Comparison of ENCODE assay signal across 13 cellular contexts in the genomic region with DNA sequence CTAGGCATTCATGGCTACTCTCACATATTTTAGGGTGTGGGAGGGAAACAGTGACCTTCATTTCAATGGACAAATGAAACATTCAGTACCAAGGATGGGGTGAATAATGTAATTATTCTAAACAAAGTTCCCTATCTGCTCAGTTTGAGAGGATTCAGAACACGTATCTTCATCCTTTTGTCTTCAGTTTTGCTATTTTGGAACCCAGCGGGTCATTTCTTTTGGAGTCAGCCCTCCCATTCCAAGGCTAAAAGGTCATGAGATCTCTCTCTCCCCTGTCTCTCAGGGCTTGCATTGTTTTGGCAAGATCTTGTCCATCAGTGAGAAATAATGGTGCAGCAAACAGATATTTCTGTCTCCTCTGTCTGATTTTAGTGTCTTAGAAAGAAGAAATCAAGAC. TPM values are rescaled to one million over a fixed set of nuclear protein-coding genes. Genes with fewer than 3 reads are reported as not detected.
DNase-seq lines count a peak whose midpoint lies in the region; ATAC-seq and TF ChIP-seq lines count a peak whose summit lies in the region.
"Had no signal": no experiment of that assay in that cellular context is flagged by ENCODE, and none has a peak within 500 bp of the region (broad histone marks: within the 10 kb centered on the region; RNA-seq: fewer than 3 reads in every experiment).

No MANE protein-coding gene starts in this region.

- H3K36me3 ChIP-seq in body of pancreas (replicated peaks in 1 of 2; ENCODE audit: insufficient read depth in 1 of 2, low read depth in 2 of 2) (no peaks in the 10 kb centered on the region), duodenal mucosa (ENCODE audit: control insufficient read depth in 1 of 2, insufficient read depth in 2 of 2, low read length in 2 of 2) (no peaks in the 10 kb centered on the region), brain microvascular endothelial cell (replicated peaks) (no peaks in the 10 kb centered on the region), A673 (ENCODE audit: insufficient read depth, low read length, poor library complexity, severe bottlenecking) (no peaks in the 10 kb centered on the region)

- TF ChIP-seq CTCF in body of pancreas (IDR thresholded peaks at IDR 0.05) (no peak), brain microvascular endothelial cell (IDR thresholded peaks at IDR 0.05; ENCODE audit: low read depth, low read length, missing control alignments) (no peak), A673 (conservative IDR thresholded peaks at IDR 0.05; ENCODE audit: low read depth, low read length) (no peak)

- WGBS in body of pancreas, 2 donors, result 59 to 78% methylated on average over 2 of the region's 2 CpGs

- H3K9ac ChIP-seq in duodenal mucosa (ENCODE audit: low read depth in 1 of 2, low read length in 2 of 2), result peak overlapping the region in 1 of 2 donors; percentile 60

- no peaks in the 10 kb centered on the region for H3K27me3 ChIP-seq in body of pancreas
- no peaks in the 10 kb centered on the region for H3K27me3 ChIP-seq in duodenal mucosa (ENCODE audit: control insufficient read depth in 1 of 2, insufficient read depth in 2 of 2, low read length in 2 of 2)
- peaks cover 2% of the 10 kb centered on the region for H3K27me3 ChIP-seq in brain microvascular endothelial cell (replicated peaks)
- peaks cover 41% of the 10 kb centered on the region for H3K27me3 ChIP-seq in A673 (replicated peaks; ENCODE audit: insufficient read depth, low read depth, low read length, poor library complexity)

- no peak for DNase-seq in body of pancreas
- DNase-seq in midbrain (lab: John Stamatoyannopoulos, UW), result peak; percentile 35
- DNase-seq in brain microvascular endothelial cell, result no peak
- no peak for DNase-seq in A673 (ENCODE audit: low spot score)
- DNase-seq: CD8-positive, alpha-beta T cell; DMS79 treated with DMSO at 0.1 percent for 48 hours; EL; GOT3 had no signal

- CTCF ChIA-PET in A673 (lab: Charles Lee), result no interaction called here

- H3K9me3 ChIP-seq in body of pancreas, result no peaks in the 10 kb centered on the region
- H3K9me3 ChIP-seq in duodenal mucosa (ENCODE audit: control insufficient read depth in 1 of 2, low read length in 2 of 2), result no peaks in the 10 kb centered on the region
- H3K9me3 ChIP-seq in A673 (ENCODE audit: low read depth, low read length, poor library complexity, severe bottlenecking), result no peaks in the 10 kb centered on the region
- H3K9me3 ChIP-seq: A549 had no signal

- in situ Hi-C loops in brain microvascular endothelial cell (cut with HindIII; ENCODE audit: low pct_ligation_motif_present, low sequenced_read_pairs), result no loop called here

- H3K27ac ChIP-seq in body of pancreas, result peak overlapping the region in 3 of 4 donors; percentile 53 to 94 (median 66)
- no peak overlapping the region for H3K27ac ChIP-seq in duodenal mucosa (ENCODE audit: low read depth, low read length)
- peak overlapping the region; percentile 58 for H3K27ac ChIP-seq in temporal lobe (ENCODE audit: low read depth, low read length)
- no peak overlapping the region for H3K27ac ChIP-seq in brain microvascular endothelial cell
- no peak overlapping the region for H3K27ac ChIP-seq in A673 (ENCODE audit: low read depth, low read length, poor library complexity, severe bottlenecking)
- H3K27ac ChIP-seq: A549 had no signal

- intact Hi-C loops in body of pancreas (cut with DNase I), result loop anchor here (5.0 kb wide), 1 partner anchor 192 kb away; no protein-coding TSS in a partner anchor
- intact Hi-C loops in A673 (cut with micrococcal nuclease; ENCODE audit: unreplicated experiment), result no loop called here

- ATAC-seq in body of pancreas (no peak), HG03045 (IDR thresholded peaks at IDR 0.05; ENCODE audit: unreplicated experiment) (no peak), GM21619 (IDR thresholded peaks at IDR 0.05; ENCODE audit: unreplicated experiment) (no peak)
- ATAC-seq: CD8-positive, alpha-beta T cell had no signal

- BruUV-seq in A673 (replicated peaks; lab: Mats Ljungman, UMichigan), result no TSS peak

- H3K4me1 ChIP-seq in body of pancreas (peaks cover 86% of the 10 kb centered on the region), duodenal mucosa (ENCODE audit: control insufficient read depth in 1 of 2, insufficient read depth in 2 of 2, low read length in 2 of 2) (peaks cover 15 to 20% of the 10 kb centered on the region in 2 donors), A673 (ENCODE audit: insufficient read depth, low read length, poor library complexity, severe bottlenecking) (no peaks in the 10 kb centered on the region)
- H3K4me1 ChIP-seq: A549 had no signal

- POLR2A ChIA-PET in A673 (lab: Charles Lee; ENCODE audit: low non-redundant PET), result no interaction called here

- H3K4me3 ChIP-seq in body of pancreas, result no peak overlapping the region
- H3K4me3 ChIP-seq in duodenal mucosa (ENCODE audit: low read depth in 1 of 2, low read length in 2 of 2), result peak overlapping the region; percentile 52 to 71
- H3K4me3 ChIP-seq in brain microvascular endothelial cell (ENCODE audit: low read depth, low read length), result no peak overlapping the region
- H3K4me3 ChIP-seq in A673 (ENCODE audit: low read depth, low read length, poor library complexity, severe bottlenecking), result no peak overlapping the region
- H3K4me3 ChIP-seq: A549 had no signal

- no peak for TF ChIP-seq POLR2A in body of pancreas (IDR thresholded peaks at IDR 0.05)

RNA-seq across cellular contexts. Expression of gene GATM, which starts 16.3 kb away (rescaled TPM):
- total RNA-seq in body of pancreas (1,000 to 10,000 TPM; 1,064 to 1,447 TPM), temporal lobe (120 TPM), A673 (2021) (9.5 and 11.0 TPM in 2 replicates)

Comparison
In these comparisons a context has a peak if more than half of its experiments do, and no peak if none do; other contexts are left out.
1. H3K27ac ChIP-seq: peak in body of pancreas (3 of 4) and temporal lobe (single experiment); none in duodenal mucosa (single experiment), brain microvascular endothelial cell (single experiment) and A673 (single experiment).
2. H3K4me3 ChIP-seq: peak in duodenal mucosa (2 of 2); none in body of pancreas (0 of 2), brain microvascular endothelial cell (single experiment) and A673 (single experiment).
3. RNA of gene GATM, which starts 16.3 kb away (total RNA-seq): 1,064 to 1,447 TPM in body of pancreas and 120 TPM in temporal lobe (single experiment); 9.5 to 11.0 TPM in A673; every median in the first group is over 10 times any median in the second.